1 cellular context compared by ENCODE assay signal in genomic region chr3:112362221-112362620, GRCh38.
TF ChIP-seq lines count a peak whose summit lies in the region.

No MANE protein-coding gene starts in this region.

TF ChIP-seq in GM12878, 131 proteins besides CTCF, POLR2A, EP300 and RAD21 (continued from another document):
- TF ChIP-seq CEBPZ (IDR thresholded peaks at IDR 0.05; ENCODE audit: low read depth, low read length) (no peak), ZBTB11 (CRISPR knock-in tag; IDR thresholded peaks at IDR 0.05) (no peak), BMI1 (IDR thresholded peaks at IDR 0.05; ENCODE audit: borderline replicate concordance) (no peak), TBL1XR1 (IDR thresholded peaks at IDR 0.05; ENCODE audit: low read depth, low read length) (no peak), HDAC2 (IDR thresholded peaks at IDR 0.05) (no peak), BRCA1 (IDR thresholded peaks at IDR 0.05; ENCODE audit: low read depth, low read length) (no peak)
